ENCODE assay signal across 10 cellular contexts in genomic region chr15:45197512-45197911, GRCh38.
A peak's percentile ranks its signal among the peaks of the same experiment; 100 is the strongest.
DNase-seq lines count a peak whose midpoint lies in the region; ATAC-seq and TF ChIP-seq lines count a peak whose summit lies in the region.
"Had no signal": no experiment of that assay in that cellular context is flagged by ENCODE, and none has a peak within 500 bp of the region (broad histone marks: within the 10 kb centered on the region; RNA-seq: fewer than 3 reads in every experiment).

No MANE protein-coding gene starts in this region.

- DNase-seq in HAP-1 (ENCODE audit: low spot score in 2 of 2) (no peak), inferior parietal cortex (ENCODE audit: extremely low spot score) (peak; percentile 5), activated gamma-delta T cell treated with Interleukin-2 at 50 U/mL for 16 hours (no peak), MV-4-11 (lab: John Stamatoyannopoulos, UW) (no peak), NCI-H1417 (lab: John Stamatoyannopoulos, UW) (no peak)
- DNase-seq: small intestine; stimulated activated naive CD4-positive, alpha-beta T cell treated with Interleukin-2 at 50 U/mL for 16 hours had no signal

- no peaks in the 10 kb centered on the region for H3K9me3 ChIP-seq in BLaER1 treated with 17β-estradiol and CSF1 and Interleukin-3, amounts not matched to agents 10 nM and 100 nM (replicated peaks in 1 of 11)
- H3K9me3 ChIP-seq in HAP-1: no peaks in the 10 kb centered on the region

- H3K36me3 ChIP-seq in BLaER1 treated with 17β-estradiol and CSF1 and Interleukin-3, amounts not matched to agents 10 nM and 100 nM: no peaks in the 10 kb centered on the region
- H3K36me3 ChIP-seq in HAP-1 (replicated peaks): no peaks in the 10 kb centered on the region

- H3K9ac ChIP-seq in BLaER1 treated with 17β-estradiol and CSF1 and Interleukin-3, amounts not matched to agents 10 nM and 100 nM: peak overlapping the region in 9 of 11 experiments; percentile 79 to 94 (median 88); a peak in 10 of 22 replicates

- peak overlapping the region; percentile 61 to 80 (median 71) for H3K4me3 ChIP-seq in BLaER1 treated with 17β-estradiol and CSF1 and Interleukin-3, amounts not matched to agents 10 nM and 100 nM
- peak overlapping the region; percentile 54 for H3K4me3 ChIP-seq in HAP-1
- peak overlapping the region; percentile 52 for H3K4me3 ChIP-seq in WI38 (ENCODE audit: low read depth, low read length)

- peaks cover 19 to 32% (median 23%) of the 10 kb centered on the region in 10 experiments for H3K4me1 ChIP-seq in BLaER1 treated with 17β-estradiol and CSF1 and Interleukin-3, amounts not matched to agents 10 nM and 100 nM
- H3K4me1 ChIP-seq in HAP-1: peaks cover 3% of the 10 kb centered on the region

- H3K4me2 ChIP-seq in BLaER1 treated with 17β-estradiol and CSF1 and Interleukin-3, amounts not matched to agents 10 nM and 100 nM: peak overlapping the region; percentile 61 to 97 (median 74)

- no peaks in the 10 kb centered on the region for H3K27me3 ChIP-seq in BLaER1 treated with 17β-estradiol and CSF1 and Interleukin-3, amounts not matched to agents 10 nM and 100 nM
- no peaks in the 10 kb centered on the region for H3K27me3 ChIP-seq in HAP-1 (ENCODE audit: low read depth)

- H4K20me1 ChIP-seq in BLaER1 treated with 17β-estradiol and CSF1 and Interleukin-3, amounts not matched to agents 10 nM and 100 nM: no peaks in the 10 kb centered on the region

- peak overlapping the region in 3 of 11 experiments; percentile 91 to 95 (median 93); a peak in 3 of 22 replicates for H3K27ac ChIP-seq in BLaER1 treated with 17β-estradiol and CSF1 and Interleukin-3, amounts not matched to agents 10 nM and 100 nM

- in situ Hi-C loops in HAP-1 (cut with MboI; ENCODE audit: low sequenced_read_pairs): no loop called here

- ATAC-seq in GM18519 (IDR thresholded peaks at IDR 0.05; ENCODE audit: low FRiP score, unreplicated experiment): no peak

- no peak for TF ChIP-seq CTCF in WI38 (IDR thresholded peaks at IDR 0.05; ENCODE audit: low read depth, low read length)
